In the genomic region with DNA sequence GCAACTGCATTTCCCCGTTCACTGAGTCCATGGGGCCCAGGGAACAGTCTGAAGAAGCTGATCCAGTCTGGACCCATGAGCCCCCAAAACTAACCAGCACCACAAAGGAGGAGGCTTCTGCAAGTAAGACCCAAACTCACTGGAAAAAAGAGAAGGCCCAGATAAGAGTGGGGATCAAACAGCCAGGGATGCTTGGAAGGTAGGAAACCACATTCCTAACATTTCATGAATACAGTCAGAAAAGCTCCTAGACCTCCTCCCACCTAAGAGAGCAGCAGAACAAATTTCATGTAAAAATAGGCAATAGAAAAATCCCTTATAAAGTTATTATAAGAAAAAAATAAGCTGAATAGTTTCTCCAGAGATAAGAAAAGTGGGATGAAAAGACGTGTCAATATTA, we compare ENCODE assay signal across 21 cellular contexts. TPM values are rescaled to one million over a fixed set of nuclear protein-coding genes. Genes with fewer than 3 reads are reported as not detected.
DNase-seq lines count a peak whose midpoint lies in the region; ATAC-seq and TF ChIP-seq lines count a peak whose summit lies in the region.
"Had no signal": no experiment of that assay in that cellular context is flagged by ENCODE, and none has a peak within 500 bp of the region (broad histone marks: within the 10 kb centered on the region; RNA-seq: fewer than 3 reads in every experiment).

No MANE protein-coding gene starts in this region.

- TF ChIP-seq POLR2A in gastrocnemius medialis (IDR thresholded peaks at IDR 0.05) = no peak

- H3K4me3 ChIP-seq in right atrium auricular region = no peak overlapping the region
- H3K4me3 ChIP-seq in iPS-20b (ENCODE audit: low read length) = no peak overlapping the region
- no peak overlapping the region for H3K4me3 ChIP-seq in gastrocnemius medialis
- H3K4me3 ChIP-seq: GM23248 had no signal

- no peaks in the 10 kb centered on the region for H3K27me3 ChIP-seq in right atrium auricular region
- no peaks in the 10 kb centered on the region for H3K27me3 ChIP-seq in iPS-20b (ENCODE audit: insufficient read depth, low read length)
- H3K27me3 ChIP-seq in gastrocnemius medialis = no peaks in the 10 kb centered on the region
- H3K27me3 ChIP-seq: BE2C had no signal

- peaks cover 6% of the 10 kb centered on the region for H3K4me1 Mint-ChIP-seq in T-helper 17 cell
- H3K4me1 Mint-ChIP-seq: CD4-positive, CD25-positive, alpha-beta regulatory T cell had no signal

- DNase-seq in right atrium auricular region (ENCODE audit: low spot score) = no peak
- DNase-seq in Right ventricle myocardium inferior (ENCODE audit: missing footprints) = no peak
- no peak for DNase-seq in RWPE1 (ENCODE audit: low spot score)
- DNase-seq in gastrocnemius medialis = no peak
- DNase-seq in GM19238 (ENCODE audit: insufficient read length, low spot score) = no peak
- DNase-seq in ACHN = no peak
- no peak for DNase-seq in T-helper 17 cell
- DNase-seq: BE2C; CD4-positive, CD25-positive, alpha-beta regulatory T cell; DMS79; GM23248; Kasumi-1; NCI-H1694; NCI-H2081; NCI-H2171; NCI-H524 treated with DMSO at 0.1 percent for 48 hours; NCI-H82; SHP77 had no signal

- intact Hi-C loops in Right ventricle myocardium inferior (cut with DNase I) (loop anchor here (5.0 kb wide), 2 partner anchors 39 to 56 kb away; a partner anchor contains a TSS), gastrocnemius medialis (cut with DNase I; ENCODE audit: low total_unique reads) (no loop called here)

- H3K9ac ChIP-seq in iPS-20b (ENCODE audit: low read depth, low read length) = peak overlapping the region; percentile 5; the same call in 1 of the 2 replicates
- H3K9ac ChIP-seq: GM23248 had no signal

- H3K27ac Mint-ChIP-seq in T-helper 17 cell = no peak overlapping the region
- H3K27ac Mint-ChIP-seq: CD4-positive, CD25-positive, alpha-beta regulatory T cell had no signal

- ATAC-seq in Right ventricle myocardium inferior (no peak), gastrocnemius medialis (no peak), T-helper 17 cell (no peak)
- ATAC-seq: HCT116 had no signal

- no peaks in the 10 kb centered on the region for H3K27me3 Mint-ChIP-seq in T-helper 17 cell
- H3K27me3 Mint-ChIP-seq: CD4-positive, CD25-positive, alpha-beta regulatory T cell had no signal

- in situ Hi-C loops in gastrocnemius medialis (cut with MboI; ENCODE audit: low sequenced_read_pairs in 4 of 4) = no loop called here
- in situ Hi-C loops in ACHN (cut with HindIII; ENCODE audit: low pct_ligation_motif_present, low pct_unique_long_range_greater_than_20kb, low sequenced_read_pairs) = no loop called here

- H3K27ac ChIP-seq in right atrium auricular region (peak overlapping the region; percentile 44 to 52), RWPE1 (peak overlapping the region; percentile 6; the same call in 1 of the 2 replicates), iPS-20b (ENCODE audit: low read length) (peak overlapping the region; percentile 41), gastrocnemius medialis (peak overlapping the region; percentile 46 to 75 (median 62))
- H3K27ac ChIP-seq: GM23248 had no signal

- CTCF ChIA-PET in RWPE1 (lab: Yijun Ruan, JAX) = no interaction called here

- no peaks in the 10 kb centered on the region for H3K9me3 ChIP-seq in right atrium auricular region
- no peaks in the 10 kb centered on the region for H3K9me3 ChIP-seq in iPS-20b (ENCODE audit: insufficient read depth, low read depth, low read length)
- no peaks in the 10 kb centered on the region for H3K9me3 ChIP-seq in gastrocnemius medialis
- no peaks in the 10 kb centered on the region for H3K9me3 ChIP-seq in T-helper 17 cell (ENCODE audit: control insufficient read depth, low read length, poor library complexity, severe bottlenecking)
- H3K9me3 ChIP-seq: BE2C had no signal

- peaks cover 16% of the 10 kb centered on the region for H3K36me3 Mint-ChIP-seq in T-helper 17 cell (ENCODE audit: low read depth)

- TF ChIP-seq CTCF in right atrium auricular region (IDR thresholded peaks at IDR 0.05) (no peak), RWPE1 (conservative IDR thresholded peaks at IDR 0.05; ENCODE audit: low read depth) (no peak), gastrocnemius medialis (IDR thresholded peaks at IDR 0.05 in 4 of 5, conservative IDR thresholded peaks at IDR 0.05 in 1 of 5) (no peak)

- H3K36me3 ChIP-seq in right atrium auricular region (peaks cover 63% of the 10 kb centered on the region), iPS-20b (ENCODE audit: insufficient read depth, low read depth, low read length) (peaks cover 35% of the 10 kb centered on the region), gastrocnemius medialis (peaks cover 0 to 74% of the 10 kb centered on the region in 2 donors)

- POLR2A ChIA-PET in RWPE1 (lab: Yijun Ruan, JAX; ENCODE audit: low non-redundant PET) = no interaction called here

- H3K4me1 ChIP-seq in right atrium auricular region (peaks cover 0 to 44% of the 10 kb centered on the region in 2 donors), iPS-20b (ENCODE audit: insufficient read depth, low read length) (peaks cover 46% of the 10 kb centered on the region), gastrocnemius medialis (peaks cover 22 to 31% of the 10 kb centered on the region in 2 donors)
- H3K4me1 ChIP-seq: BE2C had no signal

- no peak overlapping the region for H3K4me3 Mint-ChIP-seq in T-helper 17 cell
- H3K4me3 Mint-ChIP-seq: CD4-positive, CD25-positive, alpha-beta regulatory T cell had no signal

RNA-seq across cellular contexts. Expression of a gene that starts 30.3 kb away (rescaled TPM):
- total RNA-seq in right atrium auricular region (100 to 1,000 TPM; 158 to 337 TPM), Right ventricle myocardium inferior (132 TPM), gastrocnemius medialis (10 to 100 TPM in 3 of 4 donors, 1 to 10 TPM in 1; 6.3 to 29.7 (median 13.5) TPM), T-helper 17 cell (1 to 10 TPM; 1.5 to 8.0 TPM)
- total RNA-seq: OCI-LY7 had no signal

RNA-seq across cellular contexts. Expression of a gene that starts 38.6 kb away (rescaled TPM):
- total RNA-seq in right atrium auricular region (10 to 100 TPM; 60.1 to 91.9 TPM), Right ventricle myocardium inferior (140 TPM), gastrocnemius medialis (100 to 1,000 TPM; 102 to 166 (median 124) TPM), T-helper 17 cell (10 to 100 TPM; 29.6 to 42.1 TPM)

Comparison
In these comparisons a context has a peak if more than half of its experiments do, and no peak if none do; other contexts are left out.
1. H3K27ac ChIP-seq: peak in every context shown above with its lines; median percentile 62 in gastrocnemius medialis; 48 in right atrium auricular region; 41 in iPS-20b; 6 in RWPE1.